ENCODE assay signal across 22 cellular contexts in the genomic region with DNA sequence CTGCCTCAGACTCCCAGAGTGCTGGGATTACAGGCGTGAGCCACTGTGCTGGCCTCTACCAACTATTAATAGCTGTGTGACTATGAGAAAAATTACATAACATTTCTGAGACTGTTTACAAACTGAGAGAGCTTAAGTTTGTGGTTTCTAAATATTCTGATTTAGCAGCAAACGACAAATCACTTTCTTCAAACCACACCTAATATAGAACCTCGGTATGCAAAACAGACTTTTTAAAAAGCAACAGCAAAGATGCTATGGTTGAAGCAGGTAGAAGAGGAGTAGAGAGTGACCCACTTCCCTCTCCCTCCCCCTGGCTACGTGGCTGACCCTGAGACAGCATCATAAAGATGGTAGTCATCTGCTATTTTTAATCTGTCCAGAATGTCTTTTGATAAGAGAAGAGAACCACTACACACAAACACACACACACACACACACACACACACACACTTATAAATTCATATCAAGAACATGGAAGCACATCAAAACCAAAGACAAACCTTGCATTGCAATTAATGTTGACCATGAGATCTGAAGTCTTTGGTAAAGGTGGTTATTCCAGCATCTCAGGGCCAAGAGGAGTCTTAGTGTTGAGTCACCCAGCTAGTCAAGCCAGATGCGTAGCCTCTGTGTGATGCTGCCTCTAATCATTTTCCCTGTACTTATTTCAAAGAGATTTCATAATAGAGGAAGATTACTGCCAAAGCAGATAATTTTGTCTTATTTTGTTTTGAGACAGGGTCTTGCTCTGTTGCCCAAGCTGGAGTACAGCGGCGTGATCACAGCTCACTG. TPM values are rescaled to one million over a fixed set of nuclear protein-coding genes. Genes with fewer than 3 reads are reported as not detected.
"Had no signal": no experiment of that assay in that cellular context is flagged by ENCODE, and none has a peak within 500 bp of the region (broad histone marks: within the 10 kb centered on the region; RNA-seq: fewer than 3 reads in every experiment).

No MANE protein-coding gene starts in this region.

- DNase-seq: activated CD4-positive, alpha-beta T cell treated with anti-CD3 and anti-CD28 coated beads for 48 hours; activated CD4-positive, CD25-positive, alpha-beta regulatory T cell; activated CD8-positive, alpha-beta T cell treated with anti-CD3 and anti-CD28 coated beads, Interleukin-2, amount 10 ng/mL, durations not matched to agents 7 days and 5 days; activated naive CD4-positive, alpha-beta T cell treated with anti-CD3 and anti-CD28 coated beads, Interleukin-2, amount 10 ng/mL, durations not matched to agents 7 days and 5 days; activated naive CD8-positive, alpha-beta T cell treated with anti-CD3 and anti-CD28 coated beads, Interleukin-2, amount 50 U/mL, for 24 hours; activated T-cell treated with anti-CD3 and anti-CD28 coated beads, Interleukin-2, amount 50 U/mL, for 4 hours; aorta; effector CD4-positive, alpha-beta T cell; foreskin keratinocyte; left colon; midbrain; nucleus accumbens; sigmoid colon; spleen; stimulated activated CD4-positive, alpha-beta T cell treated with anti-CD3 and anti-CD28 coated beads, Interleukin-4, amount 100 ng/mL, for 4 hours had no signal

- H2AFZ ChIP-seq: hepatocyte had no signal

- H3K4me3 ChIP-seq: hepatocyte, lung, sigmoid colon, spleen, thoracic aorta, upper lobe of left lung had no signal

- H3K79me2 ChIP-seq: hepatocyte had no signal

- H3K4me1 ChIP-seq: foreskin keratinocyte, sigmoid colon, spleen, upper lobe of left lung had no signal

- ATAC-seq: activated CD8-positive, alpha-beta T cell treated with anti-CD3 and anti-CD28 coated beads, Interleukin-2, amount 10 ng/mL, durations not matched to agents 7 days and 5 days; activated naive CD8-positive, alpha-beta T cell treated with anti-CD3 and anti-CD28 coated beads, Interleukin-2, amount 50 U/mL, for 24 hours; activated T-cell treated with anti-CD3 and anti-CD28 coated beads, Interleukin-2, amount 50 U/mL, for 4 hours; esophagus mucosa; foreskin keratinocyte; left colon; stimulated activated memory B cell treated with anti-CD40 and anti-IgM and Interleukin-4, amounts not matched to agents 10 μg/mL and 1 μg/mL and 100 μg/mL, for 72 hours had no signal

- FAIRE-seq: islet of Langerhans had no signal

- H3K27ac ChIP-seq: foreskin keratinocyte, hepatocyte, sigmoid colon, spleen, thoracic aorta, upper lobe of left lung had no signal

- H3K36me3 ChIP-seq: sigmoid colon, spleen, thoracic aorta, upper lobe of left lung had no signal

- H3K27me3 ChIP-seq: foreskin keratinocyte, hepatocyte, sigmoid colon, spleen, upper lobe of left lung had no signal

- H3K4me2 ChIP-seq: hepatocyte had no signal

- H3K9me3 ChIP-seq: thoracic aorta, upper lobe of left lung had no signal

RNA-seq across cellular contexts. Expression of gene TMEM215, which starts 58.1 kb away (rescaled TPM):
- total RNA-seq: activated CD8-positive, alpha-beta T cell treated with anti-CD3 and anti-CD28 coated beads, Interleukin-2, amount 10 ng/mL, durations not matched to agents 7 days and 5 days; activated T-cell treated with anti-CD3 and anti-CD28 coated beads, Interleukin-2, amount 50 U/mL, for 4 hours; aorta; esophagus mucosa; foreskin keratinocyte; sigmoid colon; spleen; thoracic aorta; upper lobe of left lung had no signal
- polyA plus RNA-seq: aorta, foreskin keratinocyte, hepatocyte, lung, sigmoid colon, spleen had no signal
